In the genomic region with DNA sequence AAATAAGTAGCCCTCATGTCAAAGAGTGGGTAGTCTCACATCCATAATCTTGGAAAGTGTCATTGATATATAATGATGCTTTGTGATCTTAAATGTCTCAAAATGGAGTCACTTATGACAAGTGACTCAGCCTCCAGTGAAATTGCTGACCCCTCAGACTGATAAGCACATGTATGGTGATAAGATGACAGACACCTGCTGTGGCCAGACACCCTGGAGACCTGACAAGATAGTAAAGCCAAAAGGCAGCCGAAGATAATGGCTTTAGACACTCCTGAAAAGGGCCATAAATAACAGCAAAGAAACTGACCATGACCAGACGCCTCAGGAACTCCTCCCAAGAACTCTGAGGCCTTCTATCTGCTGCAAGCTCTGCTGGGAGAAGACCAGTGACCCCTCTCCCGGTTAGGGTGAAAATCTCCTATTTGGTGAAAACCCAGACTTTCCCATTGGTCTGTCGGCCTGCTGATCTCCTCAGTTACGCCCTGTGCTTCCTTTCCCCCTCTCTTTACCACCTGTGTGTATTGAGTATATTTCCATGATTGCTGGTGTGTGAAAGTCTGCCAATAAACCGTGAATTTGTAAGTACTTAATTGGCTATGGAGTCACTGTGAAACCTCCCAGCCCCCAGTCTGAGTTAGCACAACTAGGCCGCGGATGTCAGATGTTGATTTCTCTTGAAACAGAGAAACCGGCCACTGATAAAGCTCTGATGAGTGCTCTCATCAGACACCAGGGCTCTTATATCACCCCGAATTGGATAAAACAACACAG, we compare ENCODE assay signal across 12 cellular contexts.
"Had no signal": no experiment of that assay in that cellular context is flagged by ENCODE, and none has a peak within 500 bp of the region (broad histone marks: within the 10 kb centered on the region; RNA-seq: fewer than 3 reads in every experiment).

No MANE protein-coding gene starts in this region.

- H3K27me3 ChIP-seq: hepatocyte had no signal

- H2AFZ ChIP-seq: hepatocyte, parathyroid adenoma had no signal

- H3K79me2 ChIP-seq: hepatocyte, parathyroid adenoma had no signal

- H3K27ac ChIP-seq: hepatocyte, parathyroid adenoma, skin epidermis had no signal

- H3K4me2 ChIP-seq: hepatocyte had no signal

- DNase-seq: activated CD4-positive, alpha-beta T cell treated with anti-CD3 and anti-CD28 coated beads, Interleukin-2, amount 50 U/mL, for 48 hours; activated CD4-positive, CD25-positive, alpha-beta regulatory T cell treated with anti-CD3 and anti-CD28 coated beads, Interleukin-2, amount 50 U/mL, for 72 hours; activated CD8-positive, alpha-beta memory T cell treated with anti-CD3 and anti-CD28 coated beads, Interleukin-2, amount 10 ng/mL, durations not matched to agents 7 days and 5 days; activated gamma-delta T cell; activated T-cell treated with anti-CD3 and anti-CD28 coated beads, Interleukin-2, amount 50 U/mL, for 48 hours; amygdala; effector memory CD8-positive, alpha-beta T cell; naive B cell; stimulated activated naive B cell treated with anti-CD40 and anti-IgM and Interleukin-4, amounts not matched to agents 10 μg/mL and 1 μg/mL and 100 μg/mL, for 72 hours had no signal

- H3K4me3 ChIP-seq: hepatocyte, skin epidermis had no signal

- H3K9ac ChIP-seq: parathyroid adenoma had no signal

- ATAC-seq: activated CD8-positive, alpha-beta memory T cell treated with anti-CD3 and anti-CD28 coated beads, Interleukin-2, amount 10 ng/mL, durations not matched to agents 7 days and 5 days; effector memory CD8-positive, alpha-beta T cell; stimulated activated naive B cell treated with anti-CD40 and anti-IgM and Interleukin-4, amounts not matched to agents 10 μg/mL and 1 μg/mL and 100 μg/mL, for 72 hours had no signal

- H3K4me1 ChIP-seq: parathyroid adenoma had no signal
